In the genomic region with DNA sequence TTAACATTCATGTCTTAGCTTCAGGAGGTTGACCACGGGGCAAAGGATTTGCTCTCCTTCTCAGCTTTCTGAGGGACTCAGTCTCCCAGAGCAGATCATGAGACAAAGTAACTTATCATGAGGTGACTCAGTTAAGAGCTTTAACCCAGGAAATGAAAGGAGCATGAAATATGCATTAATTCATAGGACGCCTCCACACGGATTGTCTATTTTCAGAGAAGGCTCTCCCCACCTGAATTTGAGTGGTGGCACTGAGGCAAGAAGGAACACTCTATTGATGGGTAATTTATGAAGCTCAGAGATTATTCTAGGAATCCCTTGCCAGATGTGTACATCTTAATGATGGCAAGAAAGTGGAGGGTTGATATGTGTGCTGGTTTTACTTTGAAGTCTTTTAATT, we compare ENCODE assay signal across 19 cellular contexts. TPM values are rescaled to one million over a fixed set of nuclear protein-coding genes. Genes with fewer than 3 reads are reported as not detected.
"Had no signal": no experiment of that assay in that cellular context is flagged by ENCODE, and none has a peak within 500 bp of the region (broad histone marks: within the 10 kb centered on the region; RNA-seq: fewer than 3 reads in every experiment).

No MANE protein-coding gene starts in this region.

- H3K9me3 Mint-ChIP-seq: neural crest cell had no signal

- H3K4me3 ChIP-seq: esophagus squamous epithelium, left lung, lung had no signal

- H3K36me3 Mint-ChIP-seq: naive thymus-derived CD4-positive, alpha-beta T cell had no signal

- H3K27me3 Mint-ChIP-seq: naive thymus-derived CD4-positive, alpha-beta T cell had no signal

- ATAC-seq: left lung; naive thymus-derived CD4-positive, alpha-beta T cell; sciatic nerve had no signal

- H3K9me3 ChIP-seq: esophagus squamous epithelium, left lung had no signal

- H3K36me3 ChIP-seq: esophagus squamous epithelium, left lung had no signal

- DNase-seq: cerebellar nuclear complex; dermis blood vessel endothelial cell; esophagus squamous epithelium; foreskin fibroblast; islet precursor cell; left lung; mesenchymal stem cell; naive thymus-derived CD4-positive, alpha-beta T cell; posterior cingulate gyrus; small intestine; stimulated activated CD4-positive, alpha-beta T cell treated with anti-CD3 and anti-CD28 coated beads, Interleukin-12 subunit alpha, Interleukin-12 subunit beta, amount 100 ng/mL, for 4 hours; stimulated activated naive CD4-positive, alpha-beta T cell treated with Interleukin-2 at 50 U/mL for 16 hours; trophoblast cell had no signal

- H3K27me3 ChIP-seq: esophagus squamous epithelium, left lung had no signal

- H3K4me1 ChIP-seq: esophagus squamous epithelium, left lung had no signal

- H3K4me1 Mint-ChIP-seq: naive thymus-derived CD4-positive, alpha-beta T cell; neural crest cell had no signal

- H3K27ac Mint-ChIP-seq: naive thymus-derived CD4-positive, alpha-beta T cell had no signal

- H3K27ac ChIP-seq: esophagus squamous epithelium, left lung had no signal

- H3K4me3 Mint-ChIP-seq: naive thymus-derived CD4-positive, alpha-beta T cell; neural crest cell had no signal

RNA-seq across cellular contexts. Expression of gene RBFOX1, which starts 0.7 kb away (rescaled TPM):
- total RNA-seq: dermis blood vessel endothelial cell; epithelial cell of proximal tubule; esophagus squamous epithelium; left lung; naive thymus-derived CD4-positive, alpha-beta T cell; osteocyte; renal cortical epithelial cell had no signal
